19 cellular contexts compared by ENCODE assay signal in the genomic region with DNA sequence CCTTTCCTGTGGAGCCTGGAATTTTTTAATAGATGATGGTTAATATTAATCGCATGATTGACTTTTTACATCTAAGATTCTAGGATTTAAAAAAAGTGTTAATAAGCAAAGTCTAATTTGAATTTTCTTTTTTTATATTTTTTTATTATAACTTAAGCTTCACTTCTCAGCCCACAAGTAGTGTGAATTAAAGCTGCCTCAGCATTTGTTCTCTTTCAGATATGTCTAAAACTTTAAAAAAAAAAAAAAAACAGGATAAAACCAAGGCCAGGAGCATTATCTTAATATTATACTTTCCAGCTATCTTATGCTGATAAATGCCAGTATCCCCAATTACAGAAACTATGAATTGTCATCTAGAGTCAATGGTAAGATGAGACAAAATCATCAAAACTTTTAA.
"Had no signal": no experiment of that assay in that cellular context is flagged by ENCODE, and none has a peak within 500 bp of the region (broad histone marks: within the 10 kb centered on the region; RNA-seq: fewer than 3 reads in every experiment).

No MANE protein-coding gene starts in this region.

- H3K4me1 ChIP-seq: Peyer's patch, SJCRH30 had no signal

- FAIRE-seq: HTR-8/SVneo had no signal

- DNase-seq: KBM-7, MG63, NCI-H1092 treated with DMSO at 0.1 percent for 48 hours, NCI-H1436 treated with DMSO at 0.1 percent for 48 hours, NCI-H1694, NCI-H187 treated with DMSO at 0.1 percent for 48 hours, NCI-H2029 treated with DMSO at 0.1 percent for 48 hours, NCI-H2171 treated with DMSO at 0.1 percent for 48 hours, NCI-H2227 treated with DMSO at 0.1 percent for 48 hours, NCI-H526 treated with DMSO at 0.1 percent for 48 hours, NCI-H748 treated with DMSO at 0.1 percent for 48 hours, Peyer's patch, SHP77 treated with DMSO at 0.1 percent for 48 hours, SJCRH30, T-helper 1 cell had no signal

- ATAC-seq: Right ventricle myocardium inferior, SK-N-SH treated with all-trans-retinoic acid at 6 μM for 48 hours had no signal

- H3K36me3 ChIP-seq: MG63, Peyer's patch, SJCRH30 had no signal

- H3K27me3 ChIP-seq: MG63, Peyer's patch, SJCRH30 had no signal

- H3K9me3 ChIP-seq: MG63, Peyer's patch, SJCRH30 had no signal

- H3K4me3 ChIP-seq: MG63, Peyer's patch, SJCRH30 had no signal

- H3K27ac ChIP-seq: HL-60, Peyer's patch, SJCRH30 had no signal
